Comparison of ENCODE assay signal across 27 cellular contexts in genomic region chr12:115004469-115005146, GRCh38.
DNase-seq lines count a peak whose midpoint lies in the region; ATAC-seq, FAIRE-seq and TF ChIP-seq lines count a peak whose summit lies in the region.
"Had no signal": no experiment of that assay in that cellular context is flagged by ENCODE, and none has a peak within 500 bp of the region (broad histone marks: within the 10 kb centered on the region; RNA-seq: fewer than 3 reads in every experiment).

No MANE protein-coding gene starts in this region.

- H3K4me1 Mint-ChIP-seq in MCF 10A (ENCODE audit: insufficient read depth, unreplicated experiment), result peaks cover 19% of the 10 kb centered on the region
- H3K4me1 Mint-ChIP-seq: activated CD4-positive, alpha-beta T cell treated with anti-CD3 and anti-CD28 coated beads, Interleukin-2, amount 10 ng/mL, durations not matched to agents 7 days and 5 days; activated CD8-positive, alpha-beta memory T cell treated with anti-CD3 and anti-CD28 coated beads, Interleukin-2, amount 10 ng/mL, durations not matched to agents 7 days and 5 days; activated naive CD4-positive, alpha-beta T cell treated with anti-CD3 and anti-CD28 coated beads, Interleukin-2, amount 50 U/mL, for 24 hours; stimulated activated naive CD8-positive, alpha-beta T cell treated with anti-CD3 and anti-CD28 coated beads, Interleukin-15, amount 100 ng/mL, for 72 hours had no signal

- no peak overlapping the region for H3K4me3 Mint-ChIP-seq in MCF 10A (ENCODE audit: unreplicated experiment)
- H3K4me3 Mint-ChIP-seq: activated CD4-positive, alpha-beta T cell treated with anti-CD3 and anti-CD28 coated beads, Interleukin-2, amount 10 ng/mL, durations not matched to agents 7 days and 5 days; activated CD8-positive, alpha-beta memory T cell treated with anti-CD3 and anti-CD28 coated beads, Interleukin-2, amount 10 ng/mL, durations not matched to agents 7 days and 5 days; activated naive CD4-positive, alpha-beta T cell treated with anti-CD3 and anti-CD28 coated beads, Interleukin-2, amount 50 U/mL, for 24 hours; activated T-helper 1 cell treated with anti-CD3 and anti-CD28 coated beads, Interleukin-12 subunit alpha, Interleukin-12 subunit beta, Interleukin-2, Interleukin-4 antibody, amounts not matched to agents 30 ng/mL and 10 ng/mL and 1 ng/mL, durations not matched to agents 14 hours and 24 hours and 36 hours; effector memory CD8-positive, alpha-beta T cell; nephron; stimulated activated naive CD8-positive, alpha-beta T cell treated with anti-CD3 and anti-CD28 coated beads, Interleukin-15, amount 100 ng/mL, for 72 hours had no signal

- no peaks in the 10 kb centered on the region for H3K9me3 ChIP-seq in mammary epithelial cell (replicated peaks; ENCODE audit: insufficient read depth, low read length)
- H3K9me3 ChIP-seq in upper lobe of left lung, result no peaks in the 10 kb centered on the region
- no peaks in the 10 kb centered on the region for H3K9me3 ChIP-seq in SJCRH30 (replicated peaks)
- H3K9me3 ChIP-seq: BLaER1 treated with 17β-estradiol and CSF1 and Interleukin-3, amounts not matched to agents 10 nM and 100 nM; heart right ventricle; left lung; pancreas; transverse colon had no signal

- H3K27ac Mint-ChIP-seq in MCF 10A (ENCODE audit: low read depth, unreplicated experiment), result no peak overlapping the region
- H3K27ac Mint-ChIP-seq: activated CD4-positive, alpha-beta T cell treated with anti-CD3 and anti-CD28 coated beads, Interleukin-2, amount 10 ng/mL, durations not matched to agents 7 days and 5 days; activated CD8-positive, alpha-beta memory T cell treated with anti-CD3 and anti-CD28 coated beads, Interleukin-2, amount 10 ng/mL, durations not matched to agents 7 days and 5 days; activated naive CD4-positive, alpha-beta T cell treated with anti-CD3 and anti-CD28 coated beads, Interleukin-2, amount 50 U/mL, for 24 hours; activated T-helper 1 cell treated with anti-CD3 and anti-CD28 coated beads, Interleukin-12 subunit alpha, Interleukin-12 subunit beta, Interleukin-2, Interleukin-4 antibody, amounts not matched to agents 30 ng/mL and 10 ng/mL and 1 ng/mL, durations not matched to agents 14 hours and 24 hours and 36 hours; effector memory CD8-positive, alpha-beta T cell; nephron; stimulated activated naive CD8-positive, alpha-beta T cell treated with anti-CD3 and anti-CD28 coated beads, Interleukin-15, amount 100 ng/mL, for 72 hours had no signal

- H3K4me3 ChIP-seq in mammary epithelial cell (replicated peaks in 1 of 3; ENCODE audit: insufficient read depth in 1 of 3, low read depth in 2 of 3, low read length in 3 of 3) (no peak overlapping the region), fibroblast of pulmonary artery (replicated peaks; ENCODE audit: low read depth, low read length) (no peak overlapping the region), upper lobe of left lung (no peak overlapping the region), SJCRH30 (no peak overlapping the region)
- H3K4me3 ChIP-seq: BLaER1 treated with 17β-estradiol and CSF1 and Interleukin-3, amounts not matched to agents 10 nM and 100 nM; heart right ventricle; left lung; pancreas; SK-N-MC; transverse colon had no signal

- no peaks in the 10 kb centered on the region for H3K36me3 ChIP-seq in mammary epithelial cell (ENCODE audit: insufficient read depth, low read length)
- no peaks in the 10 kb centered on the region for H3K36me3 ChIP-seq in upper lobe of left lung
- H3K36me3 ChIP-seq in SJCRH30, result no peaks in the 10 kb centered on the region
- H3K36me3 ChIP-seq: BLaER1 treated with 17β-estradiol and CSF1 and Interleukin-3, amounts not matched to agents 10 nM and 100 nM; heart right ventricle; left lung; pancreas; transverse colon had no signal

- in situ Hi-C loops in mammary epithelial cell (cut with MboI; ENCODE audit: low sequenced_read_pairs in 2 of 2), result no loop called here

- FAIRE-seq in RCC 7860 (lab: Jason Lieb, UNC), result no peak
- FAIRE-seq: colon, pancreas had no signal

- no peak for TF ChIP-seq POLR2A in upper lobe of left lung (IDR thresholded peaks at IDR 0.05)

- TF ChIP-seq CTCF in MCF 10A (IDR thresholded peaks at IDR 0.05; ENCODE audit: unreplicated experiment) (no peak), mammary epithelial cell (conservative IDR thresholded peaks at IDR 0.05 in 1 of 2, IDR thresholded peaks at IDR 0.05 in 1 of 2; ENCODE audit: extremely low read depth in 1 of 2, insufficient read depth in 1 of 2, low read depth in 1 of 2, low read length in 2 of 2) (no peak), fibroblast of pulmonary artery (IDR thresholded peaks at IDR 0.05; ENCODE audit: low read length, missing control alignments) (no peak), upper lobe of left lung (IDR thresholded peaks at IDR 0.05) (no peak)

- intact Hi-C loops in MCF 10A (cut with micrococcal nuclease), result no loop called here
- intact Hi-C loops in mammary epithelial cell (cut with micrococcal nuclease), result no loop called here

- dilution Hi-C loops in mammary epithelial cell (cut with HindIII; ENCODE audit: low sequenced_read_pairs), result no loop called here

- peak; percentile 51 for DNase-seq in MCF 10A (ENCODE audit: unreplicated experiment)
- no peak for DNase-seq in mammary epithelial cell
- DNase-seq in RCC 7860 (ENCODE audit: low spot score), result peak; percentile 29
- DNase-seq in fibroblast of pulmonary artery (ENCODE audit: low read depth), result peak; percentile 31
- DNase-seq in upper lobe of left lung, result no peak
- DNase-seq in NCI-H187 (lab: John Stamatoyannopoulos, UW), result no peak
- DNase-seq in RKO (ENCODE audit: low spot score), result no peak
- DNase-seq in SJCRH30, result no peak
- DNase-seq: 8988T; activated CD4-positive, alpha-beta T cell treated with anti-CD3 and anti-CD28 coated beads, Interleukin-2, amount 10 ng/mL, durations not matched to agents 7 days and 5 days; activated CD8-positive, alpha-beta memory T cell treated with anti-CD3 and anti-CD28 coated beads, Interleukin-2, amount 10 ng/mL, durations not matched to agents 7 days and 5 days; effector memory CD8-positive, alpha-beta T cell; GOT3; heart right ventricle; left lung; NCI-H2227 treated with DMSO at 0.1 percent for 48 hours; pancreas; right cardiac atrium; stimulated activated naive CD8-positive, alpha-beta T cell treated with anti-CD3 and anti-CD28 coated beads, Interleukin-15, amount 100 ng/mL, for 72 hours; transverse colon had no signal

- BruUV-seq in MCF 10A (replicated peaks; lab: Mats Ljungman, UMichigan) (no TSS peak), mammary epithelial cell (replicated peaks; lab: Mats Ljungman, UMichigan) (no TSS peak)

- H3K27me3 Mint-ChIP-seq in MCF 10A (ENCODE audit: insufficient read depth, unreplicated experiment), result no peaks in the 10 kb centered on the region
- H3K27me3 Mint-ChIP-seq: activated CD4-positive, alpha-beta T cell treated with anti-CD3 and anti-CD28 coated beads, Interleukin-2, amount 10 ng/mL, durations not matched to agents 7 days and 5 days; activated CD8-positive, alpha-beta memory T cell treated with anti-CD3 and anti-CD28 coated beads, Interleukin-2, amount 10 ng/mL, durations not matched to agents 7 days and 5 days; effector memory CD8-positive, alpha-beta T cell had no signal

- POLR2A ChIA-PET in MCF 10A (lab: Yijun Ruan, JAX), result no interaction called here

- H2AFZ ChIP-seq in mammary epithelial cell (ENCODE audit: low read depth, low read length), result no peak overlapping the region

- no peaks in the 10 kb centered on the region for H3K79me2 ChIP-seq in mammary epithelial cell (ENCODE audit: insufficient read depth, low read length)

- no peaks in the 10 kb centered on the region for H3K9me3 Mint-ChIP-seq in MCF 10A (ENCODE audit: unreplicated experiment)

- H3K36me3 Mint-ChIP-seq in MCF 10A (ENCODE audit: insufficient read depth, unreplicated experiment), result no peaks in the 10 kb centered on the region
- H3K36me3 Mint-ChIP-seq: activated CD8-positive, alpha-beta memory T cell treated with anti-CD3 and anti-CD28 coated beads, Interleukin-2, amount 10 ng/mL, durations not matched to agents 7 days and 5 days; activated naive CD4-positive, alpha-beta T cell treated with anti-CD3 and anti-CD28 coated beads, Interleukin-2, amount 50 U/mL, for 24 hours had no signal

- CTCF ChIA-PET in MCF 10A (lab: Yijun Ruan, JAX) (interaction anchor here (0.6 kb wide), 1 partner anchor 142 kb away, joined by 4 read pairs; no protein-coding TSS in a partner anchor), mammary epithelial cell (lab: Charles Lee; ENCODE audit: low non-redundant PET) (no interaction called here)

- H3K9ac ChIP-seq in mammary epithelial cell (ENCODE audit: insufficient read depth, low read length), result no peak overlapping the region
- H3K9ac ChIP-seq: BLaER1 treated with 17β-estradiol and CSF1 and Interleukin-3, amounts not matched to agents 10 nM and 100 nM had no signal

- H3K27me3 ChIP-seq in mammary epithelial cell (ENCODE audit: insufficient read depth, low read length), result peaks cover 4% of the 10 kb centered on the region
- no peaks in the 10 kb centered on the region for H3K27me3 ChIP-seq in upper lobe of left lung
- H3K27me3 ChIP-seq in SJCRH30, result no peaks in the 10 kb centered on the region
- H3K27me3 ChIP-seq: BLaER1 treated with 17β-estradiol and CSF1 and Interleukin-3, amounts not matched to agents 10 nM and 100 nM; left lung; pancreas; transverse colon had no signal

- no peaks in the 10 kb centered on the region for H4K20me1 ChIP-seq in mammary epithelial cell (ENCODE audit: insufficient read depth, low read length)
- H4K20me1 ChIP-seq: BLaER1 treated with 17β-estradiol and CSF1 and Interleukin-3, amounts not matched to agents 10 nM and 100 nM had no signal

- TF ChIP-seq EP300 in upper lobe of left lung (IDR thresholded peaks at IDR 0.05), result peak in 2 of 4 donors; percentile 89 to 93

- no peak overlapping the region for H3K4me2 ChIP-seq in mammary epithelial cell (ENCODE audit: insufficient read depth, low read depth, low read length)

- WGBS in mammary epithelial cell (ENCODE audit: low coverage, missing lambda C conversion rate), result 66% methylated on average over 5 of the region's 6 CpGs
- WGBS in upper lobe of left lung, 2 donors, result 58 to 70% methylated on average over 6 of the region's 6 CpGs

- H3K27ac ChIP-seq in mammary epithelial cell (ENCODE audit: insufficient read depth, low read depth, low read length) (no peak overlapping the region), upper lobe of left lung (peak overlapping the region in 3 of 4 donors; percentile 48 to 74 (median 54)), SJCRH30 (no peak overlapping the region)
- H3K27ac ChIP-seq: BLaER1 treated with 17β-estradiol and CSF1 and Interleukin-3, amounts not matched to agents 10 nM and 100 nM; heart right ventricle; left lung; pancreas; SK-N-MC; transverse colon; VCaP had no signal

- ATAC-seq in upper lobe of left lung (ENCODE audit: low FRiP score in 2 of 2), result no peak
- ATAC-seq: activated CD8-positive, alpha-beta memory T cell treated with anti-CD3 and anti-CD28 coated beads, Interleukin-2, amount 10 ng/mL, durations not matched to agents 7 days and 5 days; effector memory CD8-positive, alpha-beta T cell; heart right ventricle; left lung; stimulated activated naive CD8-positive, alpha-beta T cell treated with anti-CD3 and anti-CD28 coated beads, Interleukin-15, amount 100 ng/mL, for 72 hours had no signal

- peaks cover 6% of the 10 kb centered on the region for H3K4me1 ChIP-seq in mammary epithelial cell (ENCODE audit: insufficient read depth, low read length)
- peaks cover 6 to 21% (median 8%) of the 10 kb centered on the region in 4 donors for H3K4me1 ChIP-seq in upper lobe of left lung
- no peaks in the 10 kb centered on the region for H3K4me1 ChIP-seq in SJCRH30
- H3K4me1 ChIP-seq: left lung, pancreas, transverse colon had no signal

Comparison
In these comparisons a context has a peak if more than half of its experiments do, and no peak if none do; other contexts are left out.
1. DNase-seq: peak in MCF 10A (single experiment), RCC 7860 (single experiment) and fibroblast of pulmonary artery (single experiment); none in mammary epithelial cell (single experiment), upper lobe of left lung (0 of 2), NCI-H187 (0 of 2), RKO (single experiment) and SJCRH30 (0 of 2).
2. H3K27ac ChIP-seq: peak in upper lobe of left lung (3 of 4); none in mammary epithelial cell (single experiment) and SJCRH30 (single experiment).